22 cellular contexts compared by ENCODE assay signal in genomic region chr5:136236479-136237083, GRCh38. TPM values are rescaled to one million over a fixed set of nuclear protein-coding genes. Genes with fewer than 3 reads are reported as not detected.
DNase-seq lines count a peak whose midpoint lies in the region; ATAC-seq, FAIRE-seq and TF ChIP-seq lines count a peak whose summit lies in the region.
"Had no signal": no experiment of that assay in that cellular context is flagged by ENCODE, and none has a peak within 500 bp of the region (broad histone marks: within the 10 kb centered on the region; RNA-seq: fewer than 3 reads in every experiment).

No MANE protein-coding gene starts in this region.

- TF ChIP-seq RAD21 in K562 (CRISPR knock-in tag; conservative IDR thresholded peaks at IDR 0.05 in 1 of 2, IDR thresholded peaks at IDR 0.05 in 1 of 2), result no peak

- H3K9me3 ChIP-seq in GM23248 (ENCODE audit: low read depth) (no peaks in the 10 kb centered on the region), K562 (replicated peaks; ENCODE audit: control insufficient read depth, insufficient read depth, low read depth, low read length) (no peaks in the 10 kb centered on the region)
- H3K9me3 ChIP-seq: BLaER1 treated with 17β-estradiol and CSF1 and Interleukin-3, amounts not matched to agents 10 nM and 100 nM; Peyer's patch had no signal

- TF ChIP-seq POLR2A in K562 (conservative IDR thresholded peaks at IDR 0.05), result no peak

- H3K9me1 ChIP-seq in K562 (ENCODE audit: control insufficient read depth, insufficient read depth, low read length), result no peaks in the 10 kb centered on the region

- intact Hi-C loops in K562 (cut with micrococcal nuclease), result no loop called here

- no peak for TF ChIP-seq EP300 in K562 (IDR thresholded peaks at IDR 0.05; ENCODE audit: low read length)

- H3K36me3 ChIP-seq in GM23248 (ENCODE audit: low read depth), result no peaks in the 10 kb centered on the region
- no peaks in the 10 kb centered on the region for H3K36me3 ChIP-seq in K562 (ENCODE audit: control insufficient read depth, insufficient read depth, low read length)
- H3K36me3 ChIP-seq: BLaER1 treated with 17β-estradiol and CSF1 and Interleukin-3, amounts not matched to agents 10 nM and 100 nM; Peyer's patch had no signal

- CTCF ChIA-PET in K562 (lab: Yijun Ruan, JAX; ENCODE audit: low intra/inter-chr PET ratio), result no interaction called here

- H3K79me2 ChIP-seq in GM23248 (ENCODE audit: insufficient read depth), result no peaks in the 10 kb centered on the region
- H3K79me2 ChIP-seq in K562 (ENCODE audit: control insufficient read depth, insufficient read depth, low read length), result no peaks in the 10 kb centered on the region

- H3K9ac ChIP-seq in GM23248 (no peak overlapping the region), K562 (ENCODE audit: insufficient read depth in 1 of 2, low read depth in 2 of 2, low read length in 2 of 2) (no peak overlapping the region)
- H3K9ac ChIP-seq: BLaER1 treated with 17β-estradiol and CSF1 and Interleukin-3, amounts not matched to agents 10 nM and 100 nM had no signal

- H3F3A ChIP-seq in GM23248 (ENCODE audit: insufficient read depth), result no peaks in the 10 kb centered on the region

- in situ Hi-C loops in GM23248 (cut with MboI) (no loop called here), K562 (cut with MboI) (no loop called here)

- no peak overlapping the region for H3K4me3 ChIP-seq in GM23248
- no peak overlapping the region for H3K4me3 ChIP-seq in K562
- H3K4me3 ChIP-seq: BLaER1 treated with 17β-estradiol and CSF1 and Interleukin-3, amounts not matched to agents 10 nM and 100 nM; GM12878; Peyer's patch had no signal

- FAIRE-seq in K562 (lab: Jason Lieb, UNC), result no peak
- FAIRE-seq: GM12878, GM19239 had no signal

- H3K27me3 ChIP-seq in GM23248 (replicated peaks; ENCODE audit: insufficient read depth) (peaks cover 4% of the 10 kb centered on the region; the same call in 1 of the 2 replicates), K562 (ENCODE audit: control insufficient read depth in 2 of 2, insufficient read depth in 2 of 2, low read length in 2 of 2) (no peaks in the 10 kb centered on the region; a peak in 2 of 5 replicates)
- H3K27me3 ChIP-seq: BLaER1 treated with 17β-estradiol and CSF1 and Interleukin-3, amounts not matched to agents 10 nM and 100 nM; Peyer's patch had no signal

- no peaks in the 10 kb centered on the region for H3K4me1 ChIP-seq in GM23248 (ENCODE audit: insufficient read depth)
- H3K4me1 ChIP-seq in K562 (replicated peaks in 1 of 2; ENCODE audit: control insufficient read depth in 2 of 2, insufficient read depth in 2 of 2, low read length in 2 of 2), result no peaks in the 10 kb centered on the region
- H3K4me1 ChIP-seq: BLaER1 treated with 17β-estradiol and CSF1 and Interleukin-3, amounts not matched to agents 10 nM and 100 nM; Peyer's patch had no signal

- no TSS peak for BruUV-seq in K562 (replicated peaks; lab: Mats Ljungman, UMichigan)

- H3K4me2 ChIP-seq in GM23248 (ENCODE audit: unreplicated experiment) (no peak overlapping the region), K562 (ENCODE audit: insufficient read depth, low read length) (no peak overlapping the region)
- H3K4me2 ChIP-seq: BLaER1 treated with 17β-estradiol and CSF1 and Interleukin-3, amounts not matched to agents 10 nM and 100 nM had no signal

- peak; percentile 17 for DNase-seq in GM23248
- peak; percentile 88 for DNase-seq in NCI-H2227 (lab: John Stamatoyannopoulos, UW; ENCODE audit: unreplicated experiment)
- DNase-seq in K562 (ENCODE audit: extremely low read depth in 1 of 4, low spot score in 3 of 4), result no peak
- DNase-seq in kidney glomerular epithelial cell (lab: John Stamatoyannopoulos, UW), result peak; percentile 39
- no peak for DNase-seq in SIG-M5 treated with dmso at 0.1 percent for 504 hours (lab: John Stamatoyannopoulos, UW; ENCODE audit: unreplicated experiment)
- no peak for DNase-seq in NCI-H226
- DNase-seq in mucosa of gallbladder (ENCODE audit: low spot score), result no peak
- DNase-seq: CD8-positive, alpha-beta T cell; DMS53; EL; GOT3; NCI-H1105; NCI-H1694 treated with DMSO at 0.1 percent for 48 hours; NCI-H526; Peyer's patch had no signal

- POLR2A ChIA-PET in K562 (lab: Yijun Ruan, JAX), result no interaction called here

- no peak for ATAC-seq in K562
- ATAC-seq: CD8-positive, alpha-beta T cell; GM12878; HCT116; Right ventricle myocardium inferior had no signal

- H3K9me2 ChIP-seq in GM23248 (ENCODE audit: insufficient read depth), result no peaks in the 10 kb centered on the region

- H4K20me1 ChIP-seq in GM23248 (ENCODE audit: insufficient read depth) (no peaks in the 10 kb centered on the region), K562 (replicated peaks; ENCODE audit: control insufficient read depth, insufficient read depth, low read length) (no peaks in the 10 kb centered on the region)
- H4K20me1 ChIP-seq: BLaER1 treated with 17β-estradiol and CSF1 and Interleukin-3, amounts not matched to agents 10 nM and 100 nM had no signal

- 26 to 29% methylated on average over 5 of the region's 5 CpGs for WGBS in GM23248 (ENCODE audit: low coverage in 1 of 2, low lambda C conversion rate in 2 of 2, missing lambda C conversion rate in 2 of 2), 2 experiments
- 0% methylated on average over 5 of the region's 5 CpGs for WGBS in K562 (ENCODE audit: insufficient coverage, low coverage, missing lambda C conversion rate)

- no peak overlapping the region for H2AFZ ChIP-seq in GM23248
- no peak overlapping the region for H2AFZ ChIP-seq in K562 (ENCODE audit: low read depth, low read length)

- H3K27ac ChIP-seq in GM23248, result no peak overlapping the region
- no peak overlapping the region for H3K27ac ChIP-seq in K562 (ENCODE audit: extremely low read depth, low read depth, low read length)
- H3K27ac ChIP-seq: BLaER1 treated with 17β-estradiol and CSF1 and Interleukin-3, amounts not matched to agents 10 nM and 100 nM had no signal

- no peak for TF ChIP-seq CTCF in K562 (IDR thresholded peaks at IDR 0.05 in 2 of 3, conservative IDR thresholded peaks at IDR 0.05 in 1 of 3; ENCODE audit: insufficient read depth in 2 of 3, low read depth in 1 of 3, low read length in 3 of 3)

TF ChIP-seq in K562, 482 proteins besides CTCF, POLR2A, EP300 and RAD21:
- no peak for TF ChIP-seq ILF3 (IDR thresholded peaks at IDR 0.05; ENCODE audit: borderline replicate concordance)
- TF ChIP-seq NCOA4 (IDR thresholded peaks at IDR 0.05; ENCODE audit: partially characterized antibody), result no peak
- peak; percentile 24 for TF ChIP-seq CBFA2T3 (IDR thresholded peaks at IDR 0.05)
- no peak for TF ChIP-seq RBM15 (IDR thresholded peaks at IDR 0.05; ENCODE audit: insufficient read depth, low read length)
- no peak for TF ChIP-seq NRF1 (conservative IDR thresholded peaks at IDR 0.05 in 1 of 2, IDR thresholded peaks at IDR 0.05 in 1 of 2)

RNA-seq across cellular contexts. Expression of gene SMIM32, which starts 43.6 kb away (rescaled TPM):
- not detected in 2 replicates for total RNA-seq in GM23248 (2014; rRNA removed; shearing (Covaris generic))
- polyA plus RNA-seq in GM23248 (2016; fragmentation: Nextera tagmentation; extraction: Ambion mirVana), result not detected in 2 replicates
- not detected in 2 replicates for total RNA-seq in K562 (2011; cell fraction: chromatin; rRNA removed; ENCODE audit: low replicate concordance)
- total RNA-seq in K562 (2011; cell fraction: nucleolus; rRNA removed), result not detected in 2 replicates
- total RNA-seq in K562 (2011; cell fraction: nucleoplasm; rRNA removed), result not detected in 2 replicates
- total RNA-seq in K562 (2014; rRNA removed), result not detected in 2 replicates
- not detected in 2 replicates for total RNA-seq in K562 (2014; rRNA removed; fragmentation: Illumina TruSeq; extraction: Trizol)
- not detected in 2 replicates for total RNA-seq in K562 (2015; rRNA removed; fragmentation: Illumina TruSeq; extraction: Trizol)
- total RNA-seq in K562 (2021), result not detected in 2 replicates
- not detected in 2 replicates for polyA plus RNA-seq in K562 (2011; rRNA removed)
- not detected in 2 replicates for polyA plus RNA-seq in K562 (2011; cell fraction: cytosol; rRNA removed)
- polyA plus RNA-seq in K562 (2011; cell fraction: nucleus; rRNA removed), result not detected in 2 replicates
- not detected in 2 replicates for polyA plus RNA-seq in K562 (2012)
- polyA plus RNA-seq in K562 (2014; fragmentation: Illumina TruSeq; extraction: Trizol), result not detected in 2 replicates
- not detected for polyA plus RNA-seq in K562 (2014; fragmentation: Nextera tagmentation; extraction: Ambion mirVana)
- polyA plus RNA-seq in K562 (2014; rRNA removed), result not detected in 2 replicates
- not detected in 2 replicates for polyA minus RNA-seq in K562 (2011; rRNA and poly(A)+ RNA removed)
- polyA minus RNA-seq in K562 (2011; cell fraction: cytosol; rRNA and poly(A)+ RNA removed), result not detected in 2 replicates
- polyA minus RNA-seq in K562 (2011; cell fraction: nucleus; rRNA and poly(A)+ RNA removed), result not detected in 2 replicates
- total RNA-seq in mucosa of gallbladder, result 33.1 TPM
- total RNA-seq: A673; CD8-positive, alpha-beta T cell; GM12878; LHCN-M2; Right ventricle myocardium inferior had no signal
- polyA plus RNA-seq: GM12878 had no signal

Comparison
In these comparisons a context has a peak if more than half of its experiments do, and no peak if none do; other contexts are left out.
1. DNase-seq: peak in GM23248 (single experiment), NCI-H2227 (single experiment) and kidney glomerular epithelial cell (single experiment); none in K562 (0 of 4), SIG-M5 treated with dmso at 0.1 percent for 504 hours (single experiment), NCI-H226 (single experiment) and mucosa of gallbladder (single experiment).
2. RNA of gene SMIM32, which starts 43.6 kb away (total RNA-seq): 33.1 TPM in mucosa of gallbladder (single experiment); not detected in GM23248 and not detected in K562; every median in the first group is over 10 times any median in the second.